In genomic region chr17:67105213-67105612, GRCh38 we compare ENCODE assay signal across 13 cellular contexts.
DNase-seq lines count a peak whose midpoint lies in the region; ATAC-seq and TF ChIP-seq lines count a peak whose summit lies in the region.
"Had no signal": no experiment of that assay in that cellular context is flagged by ENCODE, and none has a peak within 500 bp of the region (broad histone marks: within the 10 kb centered on the region; RNA-seq: fewer than 3 reads in every experiment).

No MANE protein-coding gene starts in this region.

- no peak for TF ChIP-seq CTCF in brain microvascular endothelial cell (IDR thresholded peaks at IDR 0.05; ENCODE audit: low read depth, low read length, missing control alignments)
- no peak for TF ChIP-seq CTCF in gastroesophageal sphincter (IDR thresholded peaks at IDR 0.05)

- intact Hi-C loops in naive thymus-derived CD4-positive, alpha-beta T cell (cut with micrococcal nuclease) = no loop called here

- no peaks in the 10 kb centered on the region for H3K27me3 Mint-ChIP-seq in naive thymus-derived CD4-positive, alpha-beta T cell
- H3K27me3 Mint-ChIP-seq: activated CD4-positive, alpha-beta memory T cell treated with anti-CD3 and anti-CD28 coated beads for 36 hours had no signal

- peak; percentile 88 for ATAC-seq in naive thymus-derived CD4-positive, alpha-beta T cell
- ATAC-seq in GM18517 (IDR thresholded peaks at IDR 0.05; ENCODE audit: unreplicated experiment) (no peak), gastroesophageal sphincter (no peak), GM19397 (IDR thresholded peaks at IDR 0.05; ENCODE audit: unreplicated experiment) (no peak)
- ATAC-seq: GM23338 had no signal

- H3K27ac ChIP-seq in brain microvascular endothelial cell (peak overlapping the region; percentile 18), gastroesophageal sphincter (no peak overlapping the region)
- H3K27ac ChIP-seq in naive thymus-derived CD4-positive, alpha-beta T cell (ENCODE audit: low read depth, low read length) = no peak overlapping the region

- no peak overlapping the region for H3K4me3 Mint-ChIP-seq in naive thymus-derived CD4-positive, alpha-beta T cell
- H3K4me3 Mint-ChIP-seq: activated CD4-positive, alpha-beta memory T cell treated with anti-CD3 and anti-CD28 coated beads for 36 hours; GM23338; neural crest cell had no signal

- H3K4me1 Mint-ChIP-seq in naive thymus-derived CD4-positive, alpha-beta T cell = peaks cover 8 to 39% (median 34%) of the 10 kb centered on the region in 7 donors
- H3K4me1 Mint-ChIP-seq: GM23338, neural crest cell had no signal

- H3K27ac Mint-ChIP-seq in naive thymus-derived CD4-positive, alpha-beta T cell = no peak overlapping the region
- H3K27ac Mint-ChIP-seq: activated CD4-positive, alpha-beta memory T cell treated with anti-CD3 and anti-CD28 coated beads for 36 hours; GM23338 had no signal

- no peak for TF ChIP-seq POLR2A in gastroesophageal sphincter (IDR thresholded peaks at IDR 0.05)

- peak; percentile 40 for DNase-seq in AG20443 (ENCODE audit: low spot score)
- DNase-seq in HS-5 (ENCODE audit: low read depth) = peak; percentile 33
- DNase-seq in brain microvascular endothelial cell = peak; percentile 34
- DNase-seq in naive thymus-derived CD4-positive, alpha-beta T cell = no peak
- no peak for DNase-seq in GOT3 (lab: John Stamatoyannopoulos, UW)
- DNase-seq: activated CD4-positive, alpha-beta memory T cell treated with anti-CD3 and anti-CD28 coated beads for 36 hours; effector CD8-positive, alpha-beta T cell; NCI-H774 had no signal

- H3K9me3 ChIP-seq in naive thymus-derived CD4-positive, alpha-beta T cell (ENCODE audit: control insufficient read depth in 2 of 3, low read length in 3 of 3) = no peaks in the 10 kb centered on the region
- no peaks in the 10 kb centered on the region for H3K9me3 ChIP-seq in gastroesophageal sphincter

- H3K4me3 ChIP-seq in brain microvascular endothelial cell (ENCODE audit: low read depth, low read length) (no peak overlapping the region), gastroesophageal sphincter (no peak overlapping the region)
- no peak overlapping the region for H3K4me3 ChIP-seq in naive thymus-derived CD4-positive, alpha-beta T cell (ENCODE audit: low read length)
- H3K4me3 ChIP-seq: GM23338 had no signal

- H3K36me3 ChIP-seq in brain microvascular endothelial cell (replicated peaks) = peaks cover 27% of the 10 kb centered on the region
- H3K36me3 ChIP-seq in naive thymus-derived CD4-positive, alpha-beta T cell (ENCODE audit: control insufficient read depth in 2 of 3, insufficient read depth in 3 of 3, low read length in 3 of 3) = peaks cover 6 to 44% (median 19%) of the 10 kb centered on the region in 3 experiments
- H3K36me3 ChIP-seq in gastroesophageal sphincter = peaks cover 5 to 54% of the 10 kb centered on the region in 2 donors

- in situ Hi-C loops in brain microvascular endothelial cell (cut with HindIII; ENCODE audit: low pct_ligation_motif_present, low sequenced_read_pairs) = no loop called here

- peaks cover 22 to 67% (median 45%) of the 10 kb centered on the region in 5 donors for H3K36me3 Mint-ChIP-seq in naive thymus-derived CD4-positive, alpha-beta T cell

- no peaks in the 10 kb centered on the region for H3K9me3 Mint-ChIP-seq in naive thymus-derived CD4-positive, alpha-beta T cell
- H3K9me3 Mint-ChIP-seq: activated CD4-positive, alpha-beta memory T cell treated with anti-CD3 and anti-CD28 coated beads for 36 hours; GM23338; neural crest cell had no signal

- POLR2A ChIA-PET in naive thymus-derived CD4-positive, alpha-beta T cell (lab: Charles Lee) = no interaction called here

- H3K4me1 ChIP-seq in naive thymus-derived CD4-positive, alpha-beta T cell (ENCODE audit: control insufficient read depth in 2 of 2, insufficient read depth in 2 of 2, low read length in 2 of 2) = no peaks in the 10 kb centered on the region
- H3K4me1 ChIP-seq in gastroesophageal sphincter = peaks cover 0 to 6% (median 0%) of the 10 kb centered on the region in 3 donors

- no peak for TF ChIP-seq EP300 in gastroesophageal sphincter (IDR thresholded peaks at IDR 0.05)

- CTCF ChIA-PET in naive thymus-derived CD4-positive, alpha-beta T cell (lab: Charles Lee) = interaction anchor here (0.7 kb wide), 1 partner anchor 21 kb away, joined by 4 read pairs; no protein-coding TSS in a partner anchor

- no peaks in the 10 kb centered on the region for H3K27me3 ChIP-seq in brain microvascular endothelial cell (replicated peaks)
- H3K27me3 ChIP-seq in naive thymus-derived CD4-positive, alpha-beta T cell (ENCODE audit: control insufficient read depth in 2 of 2, insufficient read depth in 2 of 2, low read length in 2 of 2) = no peaks in the 10 kb centered on the region
- no peaks in the 10 kb centered on the region for H3K27me3 ChIP-seq in gastroesophageal sphincter

Comparison
In these comparisons a context has a peak if more than half of its experiments do, and no peak if none do; other contexts are left out.
1. DNase-seq: peak in AG20443 (single experiment), HS-5 (single experiment) and brain microvascular endothelial cell (single experiment); none in naive thymus-derived CD4-positive, alpha-beta T cell (0 of 9) and GOT3 (single experiment).